In the genomic region with DNA sequence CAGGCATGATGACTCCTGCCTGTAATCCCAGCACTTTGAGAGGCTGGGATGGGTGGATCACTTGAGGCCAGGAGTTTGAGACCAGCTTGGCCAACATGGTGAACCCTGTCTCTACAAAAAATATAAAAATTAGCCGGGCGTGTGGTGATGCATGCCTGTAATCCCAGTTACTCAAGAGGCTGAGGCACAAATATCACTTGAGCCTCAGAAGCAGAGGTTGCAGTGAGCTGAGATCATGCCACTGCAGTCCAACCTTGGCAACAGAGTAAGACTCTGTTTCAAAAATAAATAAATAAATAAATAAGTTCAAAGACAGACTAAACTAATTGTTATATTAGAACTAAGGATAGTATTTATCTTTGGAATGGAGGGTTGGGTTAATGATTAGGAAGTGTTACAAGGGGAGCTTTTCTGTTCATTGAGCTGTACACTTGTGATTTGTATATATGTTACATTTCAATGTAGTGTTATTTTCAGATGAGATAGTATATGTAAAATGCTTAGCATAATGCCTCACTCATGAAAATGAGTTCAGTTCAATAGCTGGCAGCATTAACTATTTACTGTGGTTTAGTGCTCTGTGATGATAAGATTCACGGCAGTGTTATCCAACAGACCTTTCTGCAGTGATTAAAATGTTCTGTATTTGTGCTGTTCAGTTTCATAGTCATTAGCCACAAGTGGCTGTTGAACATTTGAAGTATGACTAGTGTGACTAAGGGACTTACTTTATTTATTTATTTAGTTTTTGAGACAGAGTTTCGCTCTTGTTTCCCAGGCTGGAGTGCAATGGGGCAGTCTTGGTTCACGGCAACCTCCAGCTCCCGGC, we compare ENCODE assay signal across 1 cellular context.
A peak's percentile ranks its signal among the peaks of the same experiment; 100 is the strongest.
TF ChIP-seq lines count a peak whose summit lies in the region.

No MANE protein-coding gene starts in this region.

TF ChIP-seq in HEK293, 187 proteins besides CTCF, POLR2A, EP300 and RAD21 (continued from another document):
- TF ChIP-seq ZNF529 (tag by site-specific recombination; IDR thresholded peaks at IDR 0.05; ENCODE audit: insufficient replicate concordance) (no peak), KLF8 (tag by site-specific recombination; IDR thresholded peaks at IDR 0.05) (no peak), BCL11A (tag by site-specific recombination; IDR thresholded peaks at IDR 0.05; ENCODE audit: low read depth) (no peak), ZNF629 (tag by site-specific recombination; IDR thresholded peaks at IDR 0.05) (0 out of 2 replicates have a peak, but pooled peaks have one; percentile 22), SCRT1 (tag by site-specific recombination; IDR thresholded peaks at IDR 0.05; ENCODE audit: borderline replicate concordance) (peak; percentile 68), SCRT2 (tag by site-specific recombination; IDR thresholded peaks at IDR 0.05) (peak; percentile 98), ZBTB20 (tag by site-specific recombination; IDR thresholded peaks at IDR 0.05) (no peak), ZNF223 (tag by site-specific recombination; IDR thresholded peaks at IDR 0.05) (no peak), ZEB2 (tag by site-specific recombination; IDR thresholded peaks at IDR 0.05) (peak; percentile 55; the same call in 1 of the 2 replicates), ZXDB (tag by site-specific recombination; IDR thresholded peaks at IDR 0.05) (peak; percentile 38; the same call in 1 of the 2 replicates), ZNF548 (tag by site-specific recombination; IDR thresholded peaks at IDR 0.05) (no peak), ZNF311 (tag by site-specific recombination; IDR thresholded peaks at IDR 0.05; ENCODE audit: borderline replicate concordance) (no peak), ZNF280D (tag by site-specific recombination; IDR thresholded peaks at IDR 0.05) (no peak), HOXC10 (CRISPR knock-in tag; IDR thresholded peaks at IDR 0.05) (no peak), ZNF18 (tag by site-specific recombination; IDR thresholded peaks at IDR 0.05) (0 out of 2 replicates have a peak, but pooled peaks have one; percentile 47), ZNF658 (tag by site-specific recombination; IDR thresholded peaks at IDR 0.05) (no peak)
- TF ChIP-seq, protein P1, sequence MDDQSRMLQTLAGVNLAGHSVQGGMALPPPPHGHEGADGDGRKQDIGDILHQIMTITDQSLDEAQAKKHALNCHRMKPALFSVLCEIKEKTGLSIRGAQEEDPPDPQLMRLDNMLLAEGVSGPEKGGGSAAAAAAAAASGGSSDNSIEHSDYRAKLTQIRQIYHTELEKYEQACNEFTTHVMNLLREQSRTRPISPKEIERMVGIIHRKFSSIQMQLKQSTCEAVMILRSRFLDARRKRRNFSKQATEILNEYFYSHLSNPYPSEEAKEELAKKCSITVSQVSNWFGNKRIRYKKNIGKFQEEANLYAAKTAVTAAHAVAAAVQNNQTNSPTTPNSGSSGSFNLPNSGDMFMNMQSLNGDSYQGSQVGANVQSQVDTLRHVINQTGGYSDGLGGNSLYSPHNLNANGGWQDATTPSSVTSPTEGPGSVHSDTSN (CRISPR knock-in tag; IDR thresholded peaks at IDR 0.05): no peak
- TF ChIP-seq, protein P2, sequence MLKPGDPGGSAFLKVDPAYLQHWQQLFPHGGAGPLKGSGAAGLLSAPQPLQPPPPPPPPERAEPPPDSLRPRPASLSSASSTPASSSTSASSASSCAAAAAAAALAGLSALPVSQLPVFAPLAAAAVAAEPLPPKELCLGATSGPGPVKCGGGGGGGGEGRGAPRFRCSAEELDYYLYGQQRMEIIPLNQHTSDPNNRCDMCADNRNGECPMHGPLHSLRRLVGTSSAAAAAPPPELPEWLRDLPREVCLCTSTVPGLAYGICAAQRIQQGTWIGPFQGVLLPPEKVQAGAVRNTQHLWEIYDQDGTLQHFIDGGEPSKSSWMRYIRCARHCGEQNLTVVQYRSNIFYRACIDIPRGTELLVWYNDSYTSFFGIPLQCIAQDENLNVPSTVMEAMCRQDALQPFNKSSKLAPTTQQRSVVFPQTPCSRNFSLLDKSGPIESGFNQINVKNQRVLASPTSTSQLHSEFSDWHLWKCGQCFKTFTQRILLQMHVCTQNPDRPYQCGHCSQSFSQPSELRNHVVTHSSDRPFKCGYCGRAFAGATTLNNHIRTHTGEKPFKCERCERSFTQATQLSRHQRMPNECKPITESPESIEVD (tag by site-specific recombination; IDR thresholded peaks at IDR 0.05): 0 out of 2 replicates have a peak, but pooled peaks have one; percentile 49
- TF ChIP-seq, protein P3, sequence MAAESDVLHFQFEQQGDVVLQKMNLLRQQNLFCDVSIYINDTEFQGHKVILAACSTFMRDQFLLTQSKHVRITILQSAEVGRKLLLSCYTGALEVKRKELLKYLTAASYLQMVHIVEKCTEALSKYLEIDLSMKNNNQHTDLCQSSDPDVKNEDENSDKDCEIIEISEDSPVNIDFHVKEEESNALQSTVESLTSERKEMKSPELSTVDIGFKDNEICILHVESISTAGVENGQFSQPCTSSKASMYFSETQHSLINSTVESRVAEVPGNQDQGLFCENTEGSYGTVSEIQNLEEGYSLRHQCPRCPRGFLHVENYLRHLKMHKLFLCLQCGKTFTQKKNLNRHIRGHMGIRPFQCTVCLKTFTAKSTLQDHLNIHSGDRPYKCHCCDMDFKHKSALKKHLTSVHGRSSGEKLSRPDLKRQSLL (tag by site-specific recombination; IDR thresholded peaks at IDR 0.05): no peak
